In genomic region chrX:49878834-49879655, GRCh38 we compare ENCODE assay signal across 8 cellular contexts. TPM values are rescaled to one million over a fixed set of nuclear protein-coding genes. Genes with fewer than 3 reads are reported as not detected.
DNase-seq lines count a peak whose midpoint lies in the region; ATAC-seq and TF ChIP-seq lines count a peak whose summit lies in the region.

Gene USP27X, plus strand, starts transcription at chrX:49879484. Its CDS starts 824 bp downstream, at chrX:49880308.

- POLR2A ChIA-PET in naive thymus-derived CD8-positive, alpha-beta T cell (lab: Charles Lee): interaction anchor here (0.5 to 2.0 kb wide), 3 partner anchors 43 to 713 kb away, joined by 3 to 7 read pairs (median 4); partner anchors contain the start of gene CLCN5

- no peaks in the 10 kb centered on the region for H3K27me3 ChIP-seq in fibroblast of lung (ENCODE audit: control insufficient read depth, insufficient read depth, low read length)

- H3K36me3 ChIP-seq in fibroblast of lung (ENCODE audit: control insufficient read depth, insufficient read depth, low read length): no peaks in the 10 kb centered on the region

- no peaks in the 10 kb centered on the region for H3K9me3 Mint-ChIP-seq in activated T-helper 1 cell treated with anti-CD3 and anti-CD28 coated beads, Interleukin-12 subunit alpha, Interleukin-12 subunit beta, Interleukin-2, Interleukin-4 antibody, amounts not matched to agents 30 ng/mL and 10 ng/mL and 1 ng/mL, durations not matched to agents 14 hours and 24 hours and 36 hours
- H3K9me3 Mint-ChIP-seq in naive thymus-derived CD8-positive, alpha-beta T cell: no peaks in the 10 kb centered on the region
- no peaks in the 10 kb centered on the region for H3K9me3 Mint-ChIP-seq in stimulated activated naive B cell treated with anti-CD40 and anti-IgM and Interleukin-4, amounts not matched to agents 10 μg/mL and 1 μg/mL and 100 μg/mL, for 72 hours

- H3K4me3 ChIP-seq in Jurkat, Clone E6-1 (ENCODE audit: low read length): peak within 1 kb of the TSS; percentile 54
- H3K4me3 ChIP-seq in fibroblast of lung (replicated peaks in 1 of 4; ENCODE audit: control extremely low read depth in 1 of 4, insufficient read depth in 1 of 4, low read depth in 3 of 4, low read length in 4 of 4): peak within 1 kb of the TSS; percentile 40 to 70 (median 56)

- H4K20me1 ChIP-seq in fibroblast of lung (ENCODE audit: control insufficient read depth, extremely low read depth, insufficient read depth, low read length): no peaks in the 10 kb centered on the region

- peaks cover 1% of the 10 kb centered on the region for H3K27me3 Mint-ChIP-seq in activated T-helper 1 cell treated with anti-CD3 and anti-CD28 coated beads, Interleukin-12 subunit alpha, Interleukin-12 subunit beta, Interleukin-2, Interleukin-4 antibody, amounts not matched to agents 30 ng/mL and 10 ng/mL and 1 ng/mL, durations not matched to agents 14 hours and 24 hours and 36 hours (ENCODE audit: insufficient read depth)
- H3K27me3 Mint-ChIP-seq in naive thymus-derived CD8-positive, alpha-beta T cell: no peaks in the 10 kb centered on the region
- peaks cover 0 to under 1% of the 10 kb centered on the region in 2 donors for H3K27me3 Mint-ChIP-seq in stimulated activated naive B cell treated with anti-CD40 and anti-IgM and Interleukin-4, amounts not matched to agents 10 μg/mL and 1 μg/mL and 100 μg/mL, for 72 hours

- no peaks in the 10 kb centered on the region for H3K9me3 ChIP-seq in fibroblast of lung (ENCODE audit: control insufficient read depth, insufficient read depth, low read depth, low read length)

- no peaks in the 10 kb centered on the region for H3K79me2 ChIP-seq in fibroblast of lung (ENCODE audit: control insufficient read depth, insufficient read depth, low read length)

- H3K4me3 Mint-ChIP-seq in activated T-helper 1 cell treated with anti-CD3 and anti-CD28 coated beads, Interleukin-12 subunit alpha, Interleukin-12 subunit beta, Interleukin-2, Interleukin-4 antibody, amounts not matched to agents 30 ng/mL and 10 ng/mL and 1 ng/mL, durations not matched to agents 14 hours and 24 hours and 36 hours: peak within 1 kb of the TSS; percentile 80
- H3K4me3 Mint-ChIP-seq in naive thymus-derived CD8-positive, alpha-beta T cell: peak within 1 kb of the TSS; percentile 76 to 90 (median 84)
- peak within 1 kb of the TSS; percentile 81 to 82 for H3K4me3 Mint-ChIP-seq in stimulated activated naive B cell treated with anti-CD40 and anti-IgM and Interleukin-4, amounts not matched to agents 10 μg/mL and 1 μg/mL and 100 μg/mL, for 72 hours

- DNase-seq in DMS53 treated with DMSO at 0.1 percent for 48 hours (lab: John Stamatoyannopoulos, UW; ENCODE audit: unreplicated experiment) (peak; percentile 75), fibroblast of lung (ENCODE audit: low read depth in 2 of 2) (peak; percentile 79 to 88)
- DNase-seq in Jurkat, Clone E6-1 (ENCODE audit: low read depth, low spot score): peak; percentile 58
- DNase-seq in activated T-helper 1 cell treated with anti-CD3 and anti-CD28 coated beads, Interleukin-12 subunit alpha, Interleukin-12 subunit beta, Interleukin-2, Interleukin-4 antibody, amounts not matched to agents 30 ng/mL and 10 ng/mL and 1 ng/mL, durations not matched to agents 14 hours and 24 hours and 36 hours (ENCODE audit: low spot score): peak; percentile 75
- peak; percentile 66 to 87 (median 76) for DNase-seq in naive thymus-derived CD8-positive, alpha-beta T cell
- DNase-seq in stimulated activated naive B cell treated with anti-CD40 and anti-IgM and Interleukin-4, amounts not matched to agents 10 μg/mL and 1 μg/mL and 100 μg/mL, for 72 hours: peak; percentile 66

- peak; percentile 89 for ATAC-seq in GM21717 (IDR thresholded peaks at IDR 0.05; ENCODE audit: unreplicated experiment)
- ATAC-seq in naive thymus-derived CD8-positive, alpha-beta T cell: peak; percentile 84 to 87
- peak; percentile 81 to 93 for ATAC-seq in stimulated activated naive B cell treated with anti-CD40 and anti-IgM and Interleukin-4, amounts not matched to agents 10 μg/mL and 1 μg/mL and 100 μg/mL, for 72 hours (replicated peaks)

- peak within 1 kb of the TSS; percentile 82 for H3K4me2 ChIP-seq in fibroblast of lung (ENCODE audit: extremely low read depth, insufficient read depth, low read length)

- peak within 1 kb of the TSS; percentile 71 for H3K27ac Mint-ChIP-seq in activated T-helper 1 cell treated with anti-CD3 and anti-CD28 coated beads, Interleukin-12 subunit alpha, Interleukin-12 subunit beta, Interleukin-2, Interleukin-4 antibody, amounts not matched to agents 30 ng/mL and 10 ng/mL and 1 ng/mL, durations not matched to agents 14 hours and 24 hours and 36 hours
- peak within 1 kb of the TSS in 9 of 10 donors; percentile 71 to 90 (median 87) for H3K27ac Mint-ChIP-seq in naive thymus-derived CD8-positive, alpha-beta T cell
- peak within 1 kb of the TSS; percentile 78 for H3K27ac Mint-ChIP-seq in stimulated activated naive B cell treated with anti-CD40 and anti-IgM and Interleukin-4, amounts not matched to agents 10 μg/mL and 1 μg/mL and 100 μg/mL, for 72 hours

- peaks cover 17% of the 10 kb centered on the region for H3K4me1 Mint-ChIP-seq in activated T-helper 1 cell treated with anti-CD3 and anti-CD28 coated beads, Interleukin-12 subunit alpha, Interleukin-12 subunit beta, Interleukin-2, Interleukin-4 antibody, amounts not matched to agents 30 ng/mL and 10 ng/mL and 1 ng/mL, durations not matched to agents 14 hours and 24 hours and 36 hours (ENCODE audit: low read depth)
- peaks cover 5 to 39% (median 26%) of the 10 kb centered on the region in 4 donors for H3K4me1 Mint-ChIP-seq in naive thymus-derived CD8-positive, alpha-beta T cell
- H3K4me1 Mint-ChIP-seq in stimulated activated naive B cell treated with anti-CD40 and anti-IgM and Interleukin-4, amounts not matched to agents 10 μg/mL and 1 μg/mL and 100 μg/mL, for 72 hours: peaks cover 13 to 40% of the 10 kb centered on the region in 2 donors

- H3K36me3 Mint-ChIP-seq in activated T-helper 1 cell treated with anti-CD3 and anti-CD28 coated beads, Interleukin-12 subunit alpha, Interleukin-12 subunit beta, Interleukin-2, Interleukin-4 antibody, amounts not matched to agents 30 ng/mL and 10 ng/mL and 1 ng/mL, durations not matched to agents 14 hours and 24 hours and 36 hours (ENCODE audit: low read depth): no peaks in the 10 kb centered on the region
- peaks cover 0 to 2% (median 0%) of the 10 kb centered on the region in 3 donors for H3K36me3 Mint-ChIP-seq in naive thymus-derived CD8-positive, alpha-beta T cell
- peaks cover 0 to 3% of the 10 kb centered on the region in 2 donors for H3K36me3 Mint-ChIP-seq in stimulated activated naive B cell treated with anti-CD40 and anti-IgM and Interleukin-4, amounts not matched to agents 10 μg/mL and 1 μg/mL and 100 μg/mL, for 72 hours

- peak within 1 kb of the TSS; percentile 77 for H2AFZ ChIP-seq in fibroblast of lung (ENCODE audit: low read length)

- peak within 1 kb of the TSS; percentile 65 for H3K9ac ChIP-seq in fibroblast of lung (ENCODE audit: insufficient read depth, low read length)

- H3K27ac ChIP-seq in fibroblast of lung (ENCODE audit: insufficient read depth, low read length): peak within 1 kb of the TSS; percentile 51

- no peaks in the 10 kb centered on the region for H3K4me1 ChIP-seq in fibroblast of lung (ENCODE audit: control insufficient read depth, extremely low read depth, insufficient read depth, low read length)

- peak; percentile 49 to 53 for TF ChIP-seq CTCF in fibroblast of lung (conservative IDR thresholded peaks at IDR 0.05 in 1 of 2, IDR thresholded peaks at IDR 0.05 in 1 of 2; ENCODE audit: low read depth in 1 of 2, low read length in 2 of 2)

- intact Hi-C loops in activated T-helper 1 cell treated with anti-CD3 and anti-CD28 coated beads, Interleukin-12 subunit alpha, Interleukin-12 subunit beta, Interleukin-2, Interleukin-4 antibody, amounts not matched to agents 30 ng/mL and 10 ng/mL and 1 ng/mL, durations not matched to agents 14 hours and 24 hours and 36 hours (cut with micrococcal nuclease): loop anchor here (2.0 to 5.0 kb wide), 2 partner anchors 44 to 587 kb away; partner anchors contain the start of gene CLCN5

TF ChIP-seq in PFSK-1, 5 proteins besides CTCF, POLR2A, EP300 and RAD21 (continues in another document):
- 0 out of 2 replicates have a peak, but pooled peaks have one; percentile 13 for TF ChIP-seq POLR2AphosphoS5 (IDR thresholded peaks at IDR 0.05; ENCODE audit: low read depth, low read length)
- TF ChIP-seq SIN3A (IDR thresholded peaks at IDR 0.05; ENCODE audit: borderline replicate concordance, insufficient read depth, low read length): peak; percentile 14; the same call in 1 of the 2 replicates
- no peak for TF ChIP-seq TAF1 (IDR thresholded peaks at IDR 0.05; ENCODE audit: borderline replicate concordance, insufficient read depth, low read length)

RNA-seq across cellular contexts. Expression of gene USP27X, which starts in this region (rescaled TPM):
- 5.1 TPM for polyA plus RNA-seq in Jurkat, Clone E6-1 (2012; ENCODE audit: insufficient read depth, insufficient read length)
- 3.2 TPM for polyA plus RNA-seq in PFSK-1 (2012; ENCODE audit: insufficient read length, low read depth)
- 1.2 and 1.9 TPM in 2 replicates for total RNA-seq in activated T-helper 1 cell treated with anti-CD3 and anti-CD28 coated beads, Interleukin-12 subunit alpha, Interleukin-12 subunit beta, Interleukin-2, Interleukin-4 antibody, amounts not matched to agents 30 ng/mL and 10 ng/mL and 1 ng/mL, durations not matched to agents 14 hours and 24 hours and 36 hours
- 2.3 and 3.0 TPM in 2 replicates for total RNA-seq in fibroblast of lung
- polyA plus RNA-seq in fibroblast of lung: 2.2 and 2.6 TPM in 2 replicates
- 2.3 and 2.4 TPM in 2 replicates for polyA plus RNA-seq in fibroblast of lung (2012)
- 2.3 and 5.0 TPM in 2 replicates for polyA minus RNA-seq in fibroblast of lung (ENCODE audit: low replicate concordance)
- 1 to 10 TPM; 5.7 to 6.5 TPM for total RNA-seq in naive thymus-derived CD8-positive, alpha-beta T cell
- polyA plus RNA-seq in naive thymus-derived CD8-positive, alpha-beta T cell: under 1 TPM; 0.30 to 0.60 (median 0.39) TPM

Comparison
In these comparisons a context has a peak if more than half of its experiments do, and no peak if none do; other contexts are left out.
1. Peak in every context shown above with its lines: DNase-seq, ATAC-seq, H3K4me3 ChIP-seq and H3K27ac ChIP-seq.